Comparison of ENCODE assay signal across 8 cellular contexts in the genomic region with DNA sequence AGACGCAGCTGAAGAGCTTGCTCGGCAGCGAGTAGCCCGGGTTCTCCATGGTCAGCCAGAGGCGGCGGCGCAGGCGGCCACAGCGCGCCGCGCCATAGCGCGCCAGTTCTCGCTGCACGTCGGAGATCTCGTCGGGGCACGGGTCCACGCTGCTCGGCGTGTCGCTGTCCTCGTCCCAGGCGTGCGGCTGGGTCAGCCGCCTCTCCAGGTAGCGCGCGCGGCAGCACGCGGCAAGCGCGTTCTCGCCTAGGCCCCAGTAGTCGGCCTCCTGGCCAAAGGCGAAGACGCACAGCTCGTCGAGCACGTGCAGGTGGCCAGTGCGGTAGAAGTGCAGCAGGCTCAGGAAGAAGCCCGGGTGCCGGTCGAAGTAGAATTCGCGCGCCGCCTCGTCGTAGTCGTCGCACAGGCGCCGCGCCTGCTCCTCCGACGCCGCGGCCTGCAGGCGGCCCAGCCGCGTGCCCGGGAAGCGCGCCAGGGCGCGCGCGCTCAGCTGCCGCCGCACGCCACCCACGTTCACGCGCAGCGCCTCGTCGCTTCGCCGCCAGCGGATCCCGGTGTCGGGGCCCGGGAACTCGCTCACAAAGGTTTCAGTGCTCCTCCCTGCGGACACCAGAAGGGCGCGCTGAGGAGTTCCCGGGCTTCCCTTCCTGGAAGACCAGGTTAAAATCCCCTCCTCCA. TPM values are rescaled to one million over a fixed set of nuclear protein-coding genes. Genes with fewer than 3 reads are reported as not detected.
DNase-seq lines count a peak whose midpoint lies in the region; ATAC-seq, FAIRE-seq and TF ChIP-seq lines count a peak whose summit lies in the region.

No MANE protein-coding gene starts in this region.

- H4K20me1 ChIP-seq in GM12878 (ENCODE audit: control insufficient read depth, insufficient read depth) (no peaks in the 10 kb centered on the region; the same call in 1 of the 2 replicates), keratinocyte (ENCODE audit: control insufficient read depth, extremely low read depth, insufficient read depth, low read length) (no peaks in the 10 kb centered on the region)

- no peak for TF ChIP-seq POLR2A in GM12878 (IDR thresholded peaks at IDR 0.05; ENCODE audit: low read depth, low read length)

- DNase-seq in activated naive CD4-positive, alpha-beta T cell treated with Interleukin-2 at 50 U/mL for 16 hours: peak; percentile 19
- no peak for DNase-seq in activated naive CD4-positive, alpha-beta T cell (lab: John Stamatoyannopoulos, UW)
- DNase-seq in GM12878 (ENCODE audit: low read depth, low spot score): no peak
- DNase-seq in keratinocyte (ENCODE audit: low read depth, low spot score): no peak
- no peak for DNase-seq in A172 (ENCODE audit: low spot score)
- no peak for DNase-seq in NCI-H146 (lab: John Stamatoyannopoulos, UW)
- DNase-seq in SW 1271 (lab: John Stamatoyannopoulos, UW): no peak

- dilution Hi-C loops in keratinocyte (cut with MboI; ENCODE audit: extremely low pct_ligation_motif_present, low sequenced_read_pairs): no loop called here

- intact Hi-C loops in GM12878 (cut with micrococcal nuclease; ENCODE audit: unreplicated experiment): loop anchor here (5.0 kb wide), 3 partner anchors 86 to 194 kb away; a partner anchor contains a TSS

- TF ChIP-seq CTCF in GM12878 (IDR thresholded peaks at IDR 0.05 in 2 of 3, conservative IDR thresholded peaks at IDR 0.05 in 1 of 3; ENCODE audit: control insufficient read depth in 2 of 3, extremely low read depth in 1 of 3, insufficient read depth in 1 of 3, low read depth in 3 of 3, low read length in 3 of 3): 0 out of 6 replicates have a peak, but pooled peaks of 2 of the 3 experiments have one; percentile 1 to 8
- TF ChIP-seq CTCF in keratinocyte (optimal IDR thresholded peaks at IDR 0.05 in 1 of 3, IDR thresholded peaks at IDR 0.05 in 1 of 3, conservative IDR thresholded peaks at IDR 0.05 in 1 of 3; ENCODE audit: extremely low read depth in 1 of 3, insufficient read depth in 2 of 3, low read length in 3 of 3): peak; percentile 6 to 37 (median 9)

- no peak for TF ChIP-seq EP300 in GM12878 (IDR thresholded peaks at IDR 0.05; ENCODE audit: borderline replicate concordance in 1 of 2, control insufficient read depth in 1 of 2, low read depth in 2 of 2, low read length in 2 of 2)

- no peaks in the 10 kb centered on the region for H3K4me1 ChIP-seq in GM12878 (ENCODE audit: control insufficient read depth, insufficient read depth, low read length)
- peaks cover 11% of the 10 kb centered on the region for H3K4me1 ChIP-seq in keratinocyte (ENCODE audit: control insufficient read depth, extremely low read depth, insufficient read depth, low read length)
- peaks cover 2% of the 10 kb centered on the region for H3K4me1 ChIP-seq in thymus (ENCODE audit: control insufficient read depth, insufficient read depth, low read length)

- no peaks in the 10 kb centered on the region for H3K9me1 ChIP-seq in keratinocyte (ENCODE audit: control insufficient read depth, extremely low read depth, insufficient read depth, low read length)

- CTCF ChIA-PET in GM12878 (lab: Yijun Ruan, JAX): interaction anchor here (0.5 to 5.4 kb wide), 7 partner anchors 8 to 414 kb away, joined by 3 to 162 read pairs (median 18); no protein-coding TSS in a partner anchor

- POLR2A ChIA-PET in GM12878 (lab: Charles Lee): interaction anchor here (0.5 kb wide), 1 partner anchor 70 kb away, joined by 3 read pairs; no protein-coding TSS in a partner anchor

- FAIRE-seq in GM12878 (lab: Jason Lieb, UNC): no peak
- FAIRE-seq in keratinocyte (lab: Jason Lieb, UNC): no peak

- H3K36me3 ChIP-seq in GM12878 (ENCODE audit: control insufficient read depth in 2 of 2, insufficient read depth in 2 of 2, low read length in 1 of 2) (no peaks in the 10 kb centered on the region), keratinocyte (ENCODE audit: control insufficient read depth in 2 of 2, extremely low read depth in 1 of 2, insufficient read depth in 2 of 2, low read length in 2 of 2) (no peaks in the 10 kb centered on the region), thymus (ENCODE audit: control insufficient read depth, insufficient read depth) (no peaks in the 10 kb centered on the region)

- no peaks in the 10 kb centered on the region for H3K79me2 ChIP-seq in GM12878 (ENCODE audit: control insufficient read depth, insufficient read depth, low read length)
- H3K79me2 ChIP-seq in keratinocyte (ENCODE audit: control insufficient read depth, insufficient read depth, low read length): no peaks in the 10 kb centered on the region

- H3K4me3 ChIP-seq in GM12878: no peak overlapping the region; the same call in 1 of the 2 replicates
- no peak overlapping the region for H3K4me3 ChIP-seq in keratinocyte (ENCODE audit: control insufficient read depth in 2 of 3, extremely low read depth in 1 of 3, insufficient read depth in 2 of 3, low read depth in 1 of 3, low read length in 3 of 3)
- H3K4me3 ChIP-seq in thymus (ENCODE audit: low read length): peak overlapping the region; percentile 15

- H3K27me3 ChIP-seq in GM12878 (replicated peaks in 1 of 2; ENCODE audit: control insufficient read depth in 2 of 2, insufficient read depth in 2 of 2, low read length in 1 of 2) (peaks cover 2 to 9% of the 10 kb centered on the region in 2 experiments; a peak in 3 of 4 replicates), keratinocyte (ENCODE audit: control insufficient read depth, extremely low read depth, insufficient read depth, low read length) (no peaks in the 10 kb centered on the region), thymus (ENCODE audit: control insufficient read depth, insufficient read depth) (peaks cover 47% of the 10 kb centered on the region)

- WGBS in GM12878 (ENCODE audit: insufficient coverage, insufficient replicate concordance, low lambda C conversion rate, missing lambda C conversion rate): 65% methylated on average over 82 of the region's 92 CpGs
- WGBS in thymus: 10% methylated on average over 92 of the region's 92 CpGs

- H3K4me2 ChIP-seq in GM12878 (ENCODE audit: control insufficient read depth, insufficient read depth): 0 out of 2 replicates have a peak overlapping the region, but pooled peaks have one; percentile 28
- no peak overlapping the region for H3K4me2 ChIP-seq in keratinocyte (ENCODE audit: control insufficient read depth, extremely low read depth, insufficient read depth, low read depth, low read length)

- TF ChIP-seq RAD21 in GM12878 (IDR thresholded peaks at IDR 0.05; ENCODE audit: insufficient read depth, low read depth, low read length): no peak

- RAD21 ChIA-PET in GM12878 (lab: Charles Lee; ENCODE audit: unreplicated experiment): interaction anchor here (5.0 kb wide), 1 partner anchor 55 kb away, joined by 85 read pairs; no protein-coding TSS in a partner anchor

- H3K9me3 ChIP-seq in GM12878 (replicated peaks; ENCODE audit: control insufficient read depth, insufficient read depth, low read length) (no peaks in the 10 kb centered on the region; the same call in 2 of the 3 replicates), keratinocyte (ENCODE audit: control insufficient read depth, low read depth, low read length) (no peaks in the 10 kb centered on the region), thymus (ENCODE audit: control insufficient read depth) (no peaks in the 10 kb centered on the region)

- H3K9ac ChIP-seq in GM12878 (ENCODE audit: control insufficient read depth, insufficient read depth, low read length) (no peak overlapping the region), keratinocyte (ENCODE audit: control insufficient read depth, extremely low read depth, insufficient read depth, low read length) (no peak overlapping the region)

- no TSS peak for BruUV-seq in GM12878 (replicated peaks; lab: Mats Ljungman, UMichigan)

- ATAC-seq in GM12878: no peak

- no peak overlapping the region for H2AFZ ChIP-seq in GM12878 (ENCODE audit: control insufficient read depth, low read depth, low read length)
- no peak overlapping the region for H2AFZ ChIP-seq in keratinocyte (ENCODE audit: control insufficient read depth, low read length)

- in situ Hi-C loops in GM12878 (cut with MboI): no loop called here

- SMC1A ChIA-PET in GM12878 (lab: Charles Lee; ENCODE audit: uncharacterized antibody, unreplicated experiment): interaction anchor here (1.6 to 7.0 kb wide), 2 partner anchors 54 to 68 kb away, joined by 4 to 108 read pairs; no protein-coding TSS in a partner anchor

- H3K27ac ChIP-seq in GM12878 (ENCODE audit: control insufficient read depth, insufficient read depth): no peak overlapping the region
- no peak overlapping the region for H3K27ac ChIP-seq in keratinocyte (ENCODE audit: control insufficient read depth, insufficient read depth, low read length)
- no peak overlapping the region for H3K27ac ChIP-seq in thymus (ENCODE audit: low read depth)

RNA-seq across cellular contexts. Expression of a gene that starts 2.7 kb away (rescaled TPM):
- not detected in 2 replicates for total RNA-seq in GM12878 (2013; cell fraction: nucleolus; rRNA removed)
- not detected in 2 replicates for total RNA-seq in GM12878 (2014; rRNA removed)
- total RNA-seq in GM12878 (2014; rRNA removed; fragmentation: Illumina TruSeq; extraction: Trizol): not detected in 2 replicates
- total RNA-seq in GM12878 (2021): not detected in 2 replicates
- not detected for polyA plus RNA-seq in GM12878 (2011; ENCODE audit: low read depth)
- not detected in 2 replicates for polyA plus RNA-seq in GM12878 (2011; rRNA removed)
- polyA plus RNA-seq in GM12878 (2011; cell fraction: cytosol; rRNA removed): not detected in 2 replicates
- polyA plus RNA-seq in GM12878 (2011; cell fraction: nucleus; rRNA removed): not detected in 2 replicates
- polyA plus RNA-seq in GM12878 (2012): 0.03 and 0.09 TPM in 2 replicates
- polyA plus RNA-seq in GM12878 (2014; fragmentation: Illumina TruSeq; extraction: Trizol): not detected in 2 replicates
- polyA plus RNA-seq in GM12878 (2014; fragmentation: Nextera tagmentation; extraction: Ambion mirVana): not detected
- polyA plus RNA-seq in GM12878 (2014; rRNA removed): not detected in 2 replicates
- not detected for polyA plus RNA-seq in GM12878 (2016; fragmentation: Nextera tagmentation; extraction: Ambion mirVana)
- not detected in 2 replicates for polyA minus RNA-seq in GM12878 (2011; rRNA and poly(A)+ RNA removed)
- not detected in 2 replicates for polyA minus RNA-seq in GM12878 (2011; cell fraction: cytosol; rRNA and poly(A)+ RNA removed)
- polyA minus RNA-seq in GM12878 (2011; cell fraction: nucleus; rRNA and poly(A)+ RNA removed): not detected in 2 replicates
- 1.1 to 2.5 TPM (median 1.5 TPM) in 3 replicates for polyA plus RNA-seq in keratinocyte
- polyA plus RNA-seq in keratinocyte (2011; ENCODE audit: low read depth): 0.05 TPM
- polyA plus RNA-seq in keratinocyte (2011; cell fraction: cytosol; rRNA removed): 0.64 and 0.68 TPM in 2 replicates
- polyA plus RNA-seq in keratinocyte (2011; cell fraction: nucleus; rRNA removed): 1.5 and 1.7 TPM in 2 replicates
- 0.18 and 2.2 TPM in 2 replicates for polyA plus RNA-seq in keratinocyte (2012; ENCODE audit: low replicate concordance)
- polyA minus RNA-seq in keratinocyte: 1.9 to 2.8 TPM (median 2.2 TPM) in 3 replicates
- polyA minus RNA-seq in keratinocyte (2011; cell fraction: cytosol; rRNA and poly(A)+ RNA removed): 1.3 TPM
- polyA minus RNA-seq in keratinocyte (2011; cell fraction: nucleus; rRNA and poly(A)+ RNA removed): 1.6 and 2.4 TPM in 2 replicates
- 0.34 TPM for polyA plus RNA-seq in thymus
- not detected in 2 replicates for total RNA-seq in A172 (2014; rRNA removed; shearing (Covaris generic))

RNA-seq across cellular contexts. Expression of a gene that starts 16.7 kb away (rescaled TPM):
- total RNA-seq in GM12878 (2013; cell fraction: nucleolus; rRNA removed): not detected in 2 replicates
- not detected in 2 replicates for total RNA-seq in GM12878 (2014; rRNA removed)
- total RNA-seq in GM12878 (2014; rRNA removed; fragmentation: Illumina TruSeq; extraction: Trizol): not detected in 2 replicates
- total RNA-seq in GM12878 (2021): not detected in 2 replicates
- polyA plus RNA-seq in GM12878 (2011; ENCODE audit: low read depth): not detected
- polyA plus RNA-seq in GM12878 (2011; rRNA removed): 0.26 TPM in 1 of 2 replicates, not detected in the other
- 0.13 and 0.31 TPM in 2 replicates for polyA plus RNA-seq in GM12878 (2011; cell fraction: cytosol; rRNA removed)
- polyA plus RNA-seq in GM12878 (2011; cell fraction: nucleus; rRNA removed): 0.37 and 0.57 TPM in 2 replicates
- polyA plus RNA-seq in GM12878 (2012): 0.15 and 0.16 TPM in 2 replicates
- not detected in 2 replicates for polyA plus RNA-seq in GM12878 (2014; fragmentation: Illumina TruSeq; extraction: Trizol)
- polyA plus RNA-seq in GM12878 (2014; fragmentation: Nextera tagmentation; extraction: Ambion mirVana): not detected
- polyA plus RNA-seq in GM12878 (2014; rRNA removed): not detected in 2 replicates
- under 1 TPM; 0.20 to 0.21 TPM for polyA plus RNA-seq in GM12878 (2016; fragmentation: Nextera tagmentation; extraction: Ambion mirVana)
- not detected in 2 replicates for polyA minus RNA-seq in GM12878 (2011; rRNA and poly(A)+ RNA removed)
- not detected in 2 replicates for polyA minus RNA-seq in GM12878 (2011; cell fraction: cytosol; rRNA and poly(A)+ RNA removed)
- polyA minus RNA-seq in GM12878 (2011; cell fraction: nucleus; rRNA and poly(A)+ RNA removed): not detected in 2 replicates
- polyA plus RNA-seq in keratinocyte: 2.4 to 11.7 TPM (median 5.1 TPM) in 3 replicates
- polyA plus RNA-seq in keratinocyte (2011; ENCODE audit: low read depth): 18.6 TPM
- 3.6 and 3.8 TPM in 2 replicates for polyA plus RNA-seq in keratinocyte (2011; cell fraction: cytosol; rRNA removed)
- 4.4 and 5.5 TPM in 2 replicates for polyA plus RNA-seq in keratinocyte (2011; cell fraction: nucleus; rRNA removed)
- 2.6 and 106 TPM in 2 replicates for polyA plus RNA-seq in keratinocyte (2012; ENCODE audit: low replicate concordance)
- 0.96 to 6.7 TPM (median 1.8 TPM) in 3 replicates for polyA minus RNA-seq in keratinocyte
- 2.7 TPM for polyA minus RNA-seq in keratinocyte (2011; cell fraction: cytosol; rRNA and poly(A)+ RNA removed)
- polyA minus RNA-seq in keratinocyte (2011; cell fraction: nucleus; rRNA and poly(A)+ RNA removed): 0.62 and 1.3 TPM in 2 replicates
- polyA plus RNA-seq in thymus: 6.1 TPM
- total RNA-seq in A172 (2014; rRNA removed; shearing (Covaris generic)): not detected in 2 replicates

RNA-seq across cellular contexts. Expression of a gene that starts 26.0 kb away (rescaled TPM):
- total RNA-seq in GM12878 (2013; cell fraction: nucleolus; rRNA removed): not detected in 2 replicates
- not detected in 2 replicates for total RNA-seq in GM12878 (2014; rRNA removed)
- total RNA-seq in GM12878 (2014; rRNA removed; fragmentation: Illumina TruSeq; extraction: Trizol): not detected in 2 replicates
- total RNA-seq in GM12878 (2021): not detected in 2 replicates
- polyA plus RNA-seq in GM12878 (2011; ENCODE audit: low read depth): not detected
- polyA plus RNA-seq in GM12878 (2011; rRNA removed): not detected in 2 replicates
- not detected in 2 replicates for polyA plus RNA-seq in GM12878 (2011; cell fraction: cytosol; rRNA removed)
- polyA plus RNA-seq in GM12878 (2011; cell fraction: nucleus; rRNA removed): not detected in 2 replicates
- not detected in 2 replicates for polyA plus RNA-seq in GM12878 (2012)
- polyA plus RNA-seq in GM12878 (2014; fragmentation: Illumina TruSeq; extraction: Trizol): not detected in 2 replicates
- polyA plus RNA-seq in GM12878 (2014; fragmentation: Nextera tagmentation; extraction: Ambion mirVana): not detected
- polyA plus RNA-seq in GM12878 (2014; rRNA removed): not detected in 2 replicates
- not detected for polyA plus RNA-seq in GM12878 (2016; fragmentation: Nextera tagmentation; extraction: Ambion mirVana)
- not detected in 2 replicates for polyA minus RNA-seq in GM12878 (2011; rRNA and poly(A)+ RNA removed)
- polyA minus RNA-seq in GM12878 (2011; cell fraction: cytosol; rRNA and poly(A)+ RNA removed): not detected in 2 replicates
- polyA minus RNA-seq in GM12878 (2011; cell fraction: nucleus; rRNA and poly(A)+ RNA removed): not detected in 2 replicates
- polyA plus RNA-seq in keratinocyte: 0.32 to 2.9 TPM (median 1.8 TPM) in 3 replicates
- polyA plus RNA-seq in keratinocyte (2011; ENCODE audit: low read depth): 23.6 TPM
- polyA plus RNA-seq in keratinocyte (2011; cell fraction: cytosol; rRNA removed): 0.47 and 3.5 TPM in 2 replicates
- 1.1 and 6.8 TPM in 2 replicates for polyA plus RNA-seq in keratinocyte (2011; cell fraction: nucleus; rRNA removed)
- 2.0 and 60.6 TPM in 2 replicates for polyA plus RNA-seq in keratinocyte (2012; ENCODE audit: low replicate concordance)
- 0.59 to 2.0 TPM in 2 of 3 replicates, not detected in the other for polyA minus RNA-seq in keratinocyte
- polyA minus RNA-seq in keratinocyte (2011; cell fraction: cytosol; rRNA and poly(A)+ RNA removed): not detected
- 1.3 TPM in 1 of 2 replicates, not detected in the other for polyA minus RNA-seq in keratinocyte (2011; cell fraction: nucleus; rRNA and poly(A)+ RNA removed)
- 6.8 TPM for polyA plus RNA-seq in thymus
- total RNA-seq in A172 (2014; rRNA removed; shearing (Covaris generic)): not detected in 2 replicates
